In genomic region chr2:9545502-9545901, GRCh38 we compare ENCODE assay signal across 1 cellular context.
TF ChIP-seq lines count a peak whose summit lies in the region.

No MANE protein-coding gene starts in this region.

TF ChIP-seq in GM12878, 131 proteins besides CTCF, POLR2A, EP300 and RAD21 (continued from another document):
- TF ChIP-seq POLR2AphosphoS2 (IDR thresholded peaks at IDR 0.05; ENCODE audit: low read depth, low read length) (no peak), TARDBP (IDR thresholded peaks at IDR 0.05; ENCODE audit: borderline replicate concordance) (no peak), CEBPZ (IDR thresholded peaks at IDR 0.05; ENCODE audit: low read depth, low read length) (no peak), CEBPB (IDR thresholded peaks at IDR 0.05; ENCODE audit: borderline replicate concordance in 1 of 2, low read depth in 2 of 2, low read length in 2 of 2) (no peak), CREB1 (IDR thresholded peaks at IDR 0.05; ENCODE audit: low read depth) (no peak), BCLAF1 (IDR thresholded peaks at IDR 0.05) (no peak), SREBF1 (IDR thresholded peaks at IDR 0.05; ENCODE audit: low read length) (no peak), FOXM1 (IDR thresholded peaks at IDR 0.05; ENCODE audit: low read depth, low read length) (no peak), MYC (IDR thresholded peaks at IDR 0.05; ENCODE audit: insufficient read depth, insufficient read length, insufficient replicate concordance, low read length, severe bottlenecking) (no peak), ZNF622 (IDR thresholded peaks at IDR 0.05) (no peak), NR2C1 (IDR thresholded peaks at IDR 0.05) (no peak)
- TF ChIP-seq, protein P1, sequence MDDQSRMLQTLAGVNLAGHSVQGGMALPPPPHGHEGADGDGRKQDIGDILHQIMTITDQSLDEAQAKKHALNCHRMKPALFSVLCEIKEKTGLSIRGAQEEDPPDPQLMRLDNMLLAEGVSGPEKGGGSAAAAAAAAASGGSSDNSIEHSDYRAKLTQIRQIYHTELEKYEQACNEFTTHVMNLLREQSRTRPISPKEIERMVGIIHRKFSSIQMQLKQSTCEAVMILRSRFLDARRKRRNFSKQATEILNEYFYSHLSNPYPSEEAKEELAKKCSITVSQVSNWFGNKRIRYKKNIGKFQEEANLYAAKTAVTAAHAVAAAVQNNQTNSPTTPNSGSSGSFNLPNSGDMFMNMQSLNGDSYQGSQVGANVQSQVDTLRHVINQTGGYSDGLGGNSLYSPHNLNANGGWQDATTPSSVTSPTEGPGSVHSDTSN (IDR thresholded peaks at IDR 0.05; ENCODE audit: insufficient replicate concordance, low read depth, low read length), result no peak
